Comparison of ENCODE assay signal across 29 cellular contexts in the genomic region with DNA sequence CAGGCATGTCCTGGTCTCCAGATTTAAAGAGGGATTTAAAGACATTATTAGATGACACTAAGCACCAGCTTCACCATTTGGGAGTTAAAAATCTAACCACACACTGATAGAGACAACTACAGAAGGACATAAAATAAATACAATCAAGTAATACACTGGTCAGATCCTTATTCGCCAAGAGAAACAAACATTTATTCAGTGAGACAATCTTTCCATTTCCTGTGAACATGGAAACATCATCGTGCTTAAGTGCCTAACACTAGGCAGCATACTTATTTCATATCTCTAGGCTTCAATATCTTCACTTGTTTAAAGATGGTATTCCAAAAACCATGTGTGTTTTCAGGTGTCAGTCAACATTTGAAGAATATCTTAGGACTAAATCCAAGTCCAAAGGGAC.
"Had no signal": no experiment of that assay in that cellular context is flagged by ENCODE, and none has a peak within 500 bp of the region (broad histone marks: within the 10 kb centered on the region; RNA-seq: fewer than 3 reads in every experiment).

No MANE protein-coding gene starts in this region.

- H3K4me3 ChIP-seq: adrenal gland, body of pancreas, esophagus muscularis mucosa, gastrocnemius medialis, heart left ventricle had no signal

- H3K36me3 Mint-ChIP-seq: activated CD4-positive, alpha-beta memory T cell treated with anti-CD3 and anti-CD28 coated beads for 36 hours; activated CD8-positive, alpha-beta memory T cell treated with anti-CD3 and anti-CD28 coated beads, Interleukin-2, amount 10 ng/mL, durations not matched to agents 7 days and 5 days; activated naive CD4-positive, alpha-beta T cell treated with anti-CD3 and anti-CD28 coated beads, Interleukin-2, amount 50 U/mL, for 24 hours; activated naive CD8-positive, alpha-beta T cell treated with anti-CD3 and anti-CD28 coated beads for 36 hours had no signal

- DNase-seq: activated CD4-positive, alpha-beta memory T cell treated with anti-CD3 and anti-CD28 coated beads for 36 hours; activated CD4-positive, alpha-beta T cell treated with anti-CD3 and anti-CD28 coated beads for 36 hours; activated CD4-positive, alpha-beta T cell treated with anti-CD3 and anti-CD28 coated beads, Interleukin-2, amount 10 ng/mL, durations not matched to agents 24 days and 14 days; activated CD4-positive, CD25-positive, alpha-beta regulatory T cell; activated CD4-positive, CD25-positive, alpha-beta regulatory T cell treated with anti-CD3 and anti-CD28 coated beads, Interleukin-2, amount 50 U/mL, for 72 hours; activated CD8-positive, alpha-beta memory T cell treated with anti-CD3 and anti-CD28 coated beads, Interleukin-2, amount 10 ng/mL, durations not matched to agents 7 days and 5 days; activated CD8-positive, alpha-beta memory T cell treated with anti-CD3 and anti-CD28 coated beads, Interleukin-2, amount 50 U/mL, for 4 hours; activated CD8-positive, alpha-beta T cell treated with anti-CD3 and anti-CD28 coated beads, Interleukin-2, amount 10 ng/mL, durations not matched to agents 7 days and 5 days; activated effector memory CD4-positive, alpha-beta T cell treated with anti-CD3 and anti-CD28 coated beads, Interleukin-2, amount 50 U/mL, for 16 hours; activated naive CD4-positive, alpha-beta T cell treated with anti-CD3 and anti-CD28 coated beads for 36 hours; activated naive CD8-positive, alpha-beta T cell treated with anti-CD3 and anti-CD28 coated beads for 36 hours; activated naive CD8-positive, alpha-beta T cell treated with anti-CD3 and anti-CD28 coated beads, Interleukin-2, amount 50 U/mL, for 24 hours; activated T-cell treated with anti-CD3 and anti-CD28 coated beads, Interleukin-2, amount 50 U/mL, for 1 hour; activated T-cell treated with anti-CD3 and anti-CD28 coated beads, Interleukin-2, amount 50 U/mL, for 48 hours; adrenal gland; amygdala; aorta; body of pancreas; caudate nucleus; effector CD8-positive, alpha-beta T cell; gastrocnemius medialis; glutamatergic neuron; heart left ventricle; T-helper 2 cell had no signal

- H3K4me3 Mint-ChIP-seq: activated CD4-positive, alpha-beta memory T cell treated with anti-CD3 and anti-CD28 coated beads for 36 hours; activated CD4-positive, alpha-beta T cell treated with anti-CD3 and anti-CD28 coated beads for 36 hours; activated CD4-positive, alpha-beta T cell treated with anti-CD3 and anti-CD28 coated beads, Interleukin-2, amount 10 ng/mL, durations not matched to agents 24 days and 14 days; activated CD8-positive, alpha-beta memory T cell treated with anti-CD3 and anti-CD28 coated beads, Interleukin-2, amount 10 ng/mL, durations not matched to agents 7 days and 5 days; activated CD8-positive, alpha-beta T cell treated with anti-CD3 and anti-CD28 coated beads, Interleukin-2, amount 10 ng/mL, durations not matched to agents 7 days and 5 days; activated naive CD4-positive, alpha-beta T cell treated with anti-CD3 and anti-CD28 coated beads for 36 hours; activated naive CD4-positive, alpha-beta T cell treated with anti-CD3 and anti-CD28 coated beads, Interleukin-2, amount 50 U/mL, for 24 hours; activated naive CD8-positive, alpha-beta T cell treated with anti-CD3 and anti-CD28 coated beads for 36 hours; activated naive CD8-positive, alpha-beta T cell treated with anti-CD3 and anti-CD28 coated beads, Interleukin-2, amount 50 U/mL, for 24 hours; activated T-helper 1 cell treated with anti-CD3 and anti-CD28 coated beads, Interleukin-12 subunit alpha, Interleukin-12 subunit beta, Interleukin-2, Interleukin-4 antibody, amounts not matched to agents 30 ng/mL and 10 ng/mL and 1 ng/mL, durations not matched to agents 14 hours and 24 hours and 36 hours; dendritic cell treated with granulocyte-macrophage colony-stimulating factor and Interleukin-4, amounts not matched to agents 40 ng/mL and 50 ng/mL, for 4 days had no signal

- H3K27me3 Mint-ChIP-seq: activated CD4-positive, alpha-beta T cell treated with anti-CD3 and anti-CD28 coated beads for 36 hours; activated CD4-positive, alpha-beta T cell treated with anti-CD3 and anti-CD28 coated beads, Interleukin-2, amount 10 ng/mL, durations not matched to agents 24 days and 14 days; activated CD8-positive, alpha-beta memory T cell treated with anti-CD3 and anti-CD28 coated beads, Interleukin-2, amount 10 ng/mL, durations not matched to agents 7 days and 5 days; activated naive CD4-positive, alpha-beta T cell treated with anti-CD3 and anti-CD28 coated beads, Interleukin-2, amount 50 U/mL, for 24 hours; activated naive CD8-positive, alpha-beta T cell treated with anti-CD3 and anti-CD28 coated beads for 36 hours; activated naive CD8-positive, alpha-beta T cell treated with anti-CD3 and anti-CD28 coated beads, Interleukin-2, amount 50 U/mL, for 24 hours; dendritic cell treated with granulocyte-macrophage colony-stimulating factor and Interleukin-4, amounts not matched to agents 40 ng/mL and 50 ng/mL, for 4 days had no signal

- H3K36me3 ChIP-seq: adrenal gland, esophagus muscularis mucosa, gastrocnemius medialis, heart left ventricle had no signal

- H3K9me3 Mint-ChIP-seq: activated CD4-positive, alpha-beta memory T cell treated with anti-CD3 and anti-CD28 coated beads for 36 hours; activated CD4-positive, alpha-beta T cell treated with anti-CD3 and anti-CD28 coated beads, Interleukin-2, amount 10 ng/mL, durations not matched to agents 24 days and 14 days; activated naive CD4-positive, alpha-beta T cell treated with anti-CD3 and anti-CD28 coated beads for 36 hours; activated naive CD4-positive, alpha-beta T cell treated with anti-CD3 and anti-CD28 coated beads, Interleukin-2, amount 50 U/mL, for 24 hours; activated naive CD8-positive, alpha-beta T cell treated with anti-CD3 and anti-CD28 coated beads for 36 hours; activated naive CD8-positive, alpha-beta T cell treated with anti-CD3 and anti-CD28 coated beads, Interleukin-2, amount 50 U/mL, for 24 hours; activated T-helper 1 cell treated with anti-CD3 and anti-CD28 coated beads, Interleukin-12 subunit alpha, Interleukin-12 subunit beta, Interleukin-2, Interleukin-4 antibody, amounts not matched to agents 30 ng/mL and 10 ng/mL and 1 ng/mL, durations not matched to agents 14 hours and 24 hours and 36 hours; activated T-helper 2 cell treated with anti-CD3 and anti-CD28 coated beads, Interferon-gamma antibody, Interleukin-2, Interleukin-4, amounts not matched to agents 10 μg/mL and 5 μg/mL and 100 μg/mL, durations not matched to agents 14 hours and 24 hours and 36 hours; dendritic cell treated with granulocyte-macrophage colony-stimulating factor and Interleukin-4, amounts not matched to agents 40 ng/mL and 50 ng/mL, for 4 days had no signal

- ATAC-seq: activated CD4-positive, alpha-beta T cell treated with anti-CD3 and anti-CD28 coated beads for 36 hours; activated CD8-positive, alpha-beta memory T cell treated with anti-CD3 and anti-CD28 coated beads, Interleukin-2, amount 10 ng/mL, durations not matched to agents 7 days and 5 days; activated CD8-positive, alpha-beta T cell treated with anti-CD3 and anti-CD28 coated beads, Interleukin-2, amount 10 ng/mL, durations not matched to agents 7 days and 5 days; activated naive CD8-positive, alpha-beta T cell treated with anti-CD3 and anti-CD28 coated beads, Interleukin-2, amount 50 U/mL, for 24 hours; body of pancreas; gastrocnemius medialis; heart left ventricle had no signal

- H3K27ac ChIP-seq: adrenal gland, body of pancreas, esophagus muscularis mucosa, gastrocnemius medialis, heart left ventricle had no signal

- H3K4me1 Mint-ChIP-seq: activated CD4-positive, alpha-beta T cell treated with anti-CD3 and anti-CD28 coated beads, Interleukin-2, amount 10 ng/mL, durations not matched to agents 24 days and 14 days; activated CD8-positive, alpha-beta memory T cell treated with anti-CD3 and anti-CD28 coated beads, Interleukin-2, amount 10 ng/mL, durations not matched to agents 7 days and 5 days; activated naive CD8-positive, alpha-beta T cell treated with anti-CD3 and anti-CD28 coated beads for 36 hours had no signal

- H3K9me3 ChIP-seq: adrenal gland, body of pancreas, esophagus muscularis mucosa, gastrocnemius medialis, heart left ventricle had no signal

- H3K27me3 ChIP-seq: adrenal gland, body of pancreas, esophagus muscularis mucosa, gastrocnemius medialis, heart left ventricle had no signal

- H3K4me1 ChIP-seq: gastrocnemius medialis had no signal

- H3K27ac Mint-ChIP-seq: activated CD4-positive, alpha-beta memory T cell treated with anti-CD3 and anti-CD28 coated beads for 36 hours; activated CD4-positive, alpha-beta T cell treated with anti-CD3 and anti-CD28 coated beads for 36 hours; activated CD4-positive, alpha-beta T cell treated with anti-CD3 and anti-CD28 coated beads, Interleukin-2, amount 10 ng/mL, durations not matched to agents 24 days and 14 days; activated CD8-positive, alpha-beta memory T cell treated with anti-CD3 and anti-CD28 coated beads, Interleukin-2, amount 10 ng/mL, durations not matched to agents 7 days and 5 days; activated CD8-positive, alpha-beta T cell treated with anti-CD3 and anti-CD28 coated beads, Interleukin-2, amount 10 ng/mL, durations not matched to agents 7 days and 5 days; activated naive CD4-positive, alpha-beta T cell treated with anti-CD3 and anti-CD28 coated beads for 36 hours; activated naive CD4-positive, alpha-beta T cell treated with anti-CD3 and anti-CD28 coated beads, Interleukin-2, amount 50 U/mL, for 24 hours; activated naive CD8-positive, alpha-beta T cell treated with anti-CD3 and anti-CD28 coated beads for 36 hours; activated naive CD8-positive, alpha-beta T cell treated with anti-CD3 and anti-CD28 coated beads, Interleukin-2, amount 50 U/mL, for 24 hours; activated T-helper 1 cell treated with anti-CD3 and anti-CD28 coated beads, Interleukin-12 subunit alpha, Interleukin-12 subunit beta, Interleukin-2, Interleukin-4 antibody, amounts not matched to agents 30 ng/mL and 10 ng/mL and 1 ng/mL, durations not matched to agents 14 hours and 24 hours and 36 hours; activated T-helper 2 cell treated with anti-CD3 and anti-CD28 coated beads, Interferon-gamma antibody, Interleukin-2, Interleukin-4, amounts not matched to agents 10 μg/mL and 5 μg/mL and 100 μg/mL, durations not matched to agents 14 hours and 24 hours and 36 hours; dendritic cell treated with granulocyte-macrophage colony-stimulating factor and Interleukin-4, amounts not matched to agents 40 ng/mL and 50 ng/mL, for 4 days had no signal
